ENCODE assay signal across 8 cellular contexts in genomic region chr2:154375625-154376020, GRCh38.
DNase-seq lines count a peak whose midpoint lies in the region; ATAC-seq and TF ChIP-seq lines count a peak whose summit lies in the region.

No MANE protein-coding gene starts in this region.

- peaks cover 15% of the 10 kb centered on the region for H3K27me3 Mint-ChIP-seq in osteocyte (ENCODE audit: unreplicated experiment)

- H3K4me1 Mint-ChIP-seq in osteocyte (ENCODE audit: unreplicated experiment): no peaks in the 10 kb centered on the region

- H3K36me3 Mint-ChIP-seq in osteocyte (ENCODE audit: unreplicated experiment): no peaks in the 10 kb centered on the region

- 0 to 2% (median 1%) methylated on average over 8 of the region's 8 CpGs for WGBS in ovary, 3 donors

- H3K9me3 ChIP-seq in NT2/D1 (ENCODE audit: insufficient read depth, low read length): no peaks in the 10 kb centered on the region
- no peaks in the 10 kb centered on the region for H3K9me3 ChIP-seq in ovary

- no peaks in the 10 kb centered on the region for H3K36me3 ChIP-seq in NT2/D1 (ENCODE audit: insufficient read depth, insufficient read length, low read length)
- no peaks in the 10 kb centered on the region for H3K36me3 ChIP-seq in ovary

- H3K4me1 ChIP-seq in NT2/D1 (ENCODE audit: insufficient read depth, insufficient read length) (no peaks in the 10 kb centered on the region), ovary (ENCODE audit: insufficient read depth) (no peaks in the 10 kb centered on the region)

- no peak overlapping the region for H3K9ac ChIP-seq in NT2/D1 (ENCODE audit: insufficient read length, low read depth)

- no peak overlapping the region for H3K4me3 ChIP-seq in NT2/D1 (ENCODE audit: insufficient read length, low read depth)
- H3K4me3 ChIP-seq in ovary: no peak overlapping the region

- DNase-seq in Ammon's horn (ENCODE audit: low spot score) (peak; percentile 71), NT2/D1 (ENCODE audit: low read depth, low spot score) (peak; percentile 42), epithelial cell of prostate (ENCODE audit: low read depth, low spot score) (peak; percentile 5), osteocyte (ENCODE audit: extremely low spot score, unreplicated experiment) (no peak), ovary (no peak), ureter (ENCODE audit: low spot score) (no peak)

- H3K27me3 ChIP-seq in NT2/D1 (ENCODE audit: insufficient read depth, insufficient read length) (no peaks in the 10 kb centered on the region), ovary (no peaks in the 10 kb centered on the region)

- H3K27ac Mint-ChIP-seq in osteocyte (ENCODE audit: unreplicated experiment): no peak overlapping the region

- H3K4me3 Mint-ChIP-seq in osteocyte (ENCODE audit: unreplicated experiment): no peak overlapping the region

- H3K27ac ChIP-seq in epithelial cell of prostate: no peak overlapping the region
- H3K27ac ChIP-seq in ovary: no peak overlapping the region

- H3K9me3 Mint-ChIP-seq in osteocyte (ENCODE audit: unreplicated experiment): no peaks in the 10 kb centered on the region

- TF ChIP-seq CTCF in osteocyte (IDR thresholded peaks at IDR 0.05) (peak; percentile 56), ovary (IDR thresholded peaks at IDR 0.05) (no peak)

- TF ChIP-seq EP300 in ovary (IDR thresholded peaks at IDR 0.05): no peak

- no peak for TF ChIP-seq POLR2A in ovary (IDR thresholded peaks at IDR 0.05)

- ATAC-seq in HG03565 (IDR thresholded peaks at IDR 0.05; ENCODE audit: unreplicated experiment): peak; percentile 48
- no peak for ATAC-seq in GM21423 (IDR thresholded peaks at IDR 0.05; ENCODE audit: unreplicated experiment)

- intact Hi-C loops in ovary (cut with DNase I): no loop called here

Comparison
In these comparisons a context has a peak if more than half of its experiments do, and no peak if none do; other contexts are left out.
1. DNase-seq: peak in Ammon's horn (single experiment), NT2/D1 (single experiment) and epithelial cell of prostate (single experiment); none in osteocyte (single experiment), ovary (0 of 5) and ureter (single experiment).